21 cellular contexts compared by ENCODE assay signal in genomic region chr15:72110355-72110754, GRCh38.
"Had no signal": no experiment of that assay in that cellular context is flagged by ENCODE, and none has a peak within 500 bp of the region (broad histone marks: within the 10 kb centered on the region; RNA-seq: fewer than 3 reads in every experiment).

No MANE protein-coding gene starts in this region.

- DNase-seq: activated CD4-positive, alpha-beta T cell treated with anti-CD3 and anti-CD28 coated beads, Interleukin-2, amount 50 U/mL, for 1 hour; activated CD4-positive, CD25-positive, alpha-beta regulatory T cell treated with anti-CD3 and anti-CD28 coated beads, Interleukin-2, amount 50 U/mL, for 72 hours; activated CD8-positive, alpha-beta memory T cell treated with anti-CD3 and anti-CD28 coated beads, Interleukin-2, amount 50 U/mL, for 4 hours; activated effector memory CD4-positive, alpha-beta T cell treated with anti-CD3 and anti-CD28 coated beads, Interleukin-2, amount 50 U/mL, for 16 hours; activated T-cell treated with anti-CD3 and anti-CD28 coated beads, Interleukin-2, amount 50 U/mL, for 72 hours; foreskin melanocyte; hypothalamus; stimulated activated naive CD8-positive, alpha-beta T cell treated with anti-CD3 and anti-CD28 coated beads, Interleukin-15, Interleukin-2, amounts not matched to agents 100 U/mL and 50 U/mL, for 24 hours; substantia nigra; uterus had no signal

- H3K36me3 Mint-ChIP-seq: activated naive CD4-positive, alpha-beta T cell treated with anti-CD3 and anti-CD28 coated beads, Interleukin-2, amount 50 U/mL, for 24 hours; natural killer cell treated with Interleukin-12 subunit alpha and Interleukin-12 subunit beta and Interleukin-15 and Interleukin-18, amount 100 ng/mL, for 72 hours had no signal

- H3K27me3 ChIP-seq: ascending aorta, breast epithelium, neutrophil, right atrium auricular region, tibial nerve, uterus had no signal

- H3K9me3 Mint-ChIP-seq: activated naive CD4-positive, alpha-beta T cell treated with anti-CD3 and anti-CD28 coated beads, Interleukin-2, amount 50 U/mL, for 24 hours; activated T-cell treated with anti-CD3 and anti-CD28 coated beads, Interleukin-2, amount 50 U/mL, for 72 hours; natural killer cell treated with Interleukin-12 subunit alpha and Interleukin-12 subunit beta and Interleukin-15 and Interleukin-18, amount 100 ng/mL, for 72 hours had no signal

- H3K27me3 Mint-ChIP-seq: activated naive CD4-positive, alpha-beta T cell treated with anti-CD3 and anti-CD28 coated beads, Interleukin-2, amount 50 U/mL, for 24 hours; natural killer cell treated with Interleukin-12 subunit alpha and Interleukin-12 subunit beta and Interleukin-15 and Interleukin-18, amount 100 ng/mL, for 72 hours had no signal

- H3K27ac ChIP-seq: ascending aorta, breast epithelium, coronary artery, neutrophil, right atrium auricular region, tibial nerve, uterus had no signal

- H3K4me3 Mint-ChIP-seq: activated naive CD4-positive, alpha-beta T cell treated with anti-CD3 and anti-CD28 coated beads, Interleukin-2, amount 50 U/mL, for 24 hours; activated T-cell treated with anti-CD3 and anti-CD28 coated beads, Interleukin-2, amount 50 U/mL, for 72 hours; natural killer cell treated with Interleukin-12 subunit alpha and Interleukin-12 subunit beta and Interleukin-15 and Interleukin-18, amount 100 ng/mL, for 72 hours had no signal

- H3K4me3 ChIP-seq: ascending aorta, breast epithelium, coronary artery, lung, right atrium auricular region, tibial nerve, uterus had no signal

- H3K36me3 ChIP-seq: ascending aorta, breast epithelium, neutrophil, right atrium auricular region, tibial nerve, uterus had no signal

- H3K9me3 ChIP-seq: ascending aorta, breast epithelium, neutrophil, right atrium auricular region, tibial nerve, uterus had no signal

- ATAC-seq: activated T-cell treated with anti-CD3 and anti-CD28 coated beads, Interleukin-2, amount 50 U/mL, for 72 hours; left lobe of liver; natural killer cell treated with Interleukin-12 subunit alpha and Interleukin-12 subunit beta and Interleukin-15 and Interleukin-18, amount 100 ng/mL, for 72 hours; stimulated activated naive CD8-positive, alpha-beta T cell treated with anti-CD3 and anti-CD28 coated beads, Interleukin-15, Interleukin-2, amounts not matched to agents 100 U/mL and 50 U/mL, for 24 hours had no signal

- H3K27ac Mint-ChIP-seq: activated naive CD4-positive, alpha-beta T cell treated with anti-CD3 and anti-CD28 coated beads, Interleukin-2, amount 50 U/mL, for 24 hours; activated T-cell treated with anti-CD3 and anti-CD28 coated beads, Interleukin-2, amount 50 U/mL, for 72 hours; natural killer cell treated with Interleukin-12 subunit alpha and Interleukin-12 subunit beta and Interleukin-15 and Interleukin-18, amount 100 ng/mL, for 72 hours had no signal

- FAIRE-seq: keratinocyte had no signal

- H3K4me1 ChIP-seq: breast epithelium had no signal
